ENCODE assay signal across 8 cellular contexts in genomic region chr11:46889689-46890475, GRCh38. TPM values are rescaled to one million over a fixed set of nuclear protein-coding genes. Genes with fewer than 3 reads are reported as not detected.
DNase-seq lines count a peak whose midpoint lies in the region; ATAC-seq and TF ChIP-seq lines count a peak whose summit lies in the region.

No MANE protein-coding gene starts in this region.

- no peak overlapping the region for H3K27ac ChIP-seq in SU-DHL-6 (ENCODE audit: low read depth, low read length)
- no peak overlapping the region for H3K27ac ChIP-seq in left ventricle myocardium inferior (replicated peaks)

- intact Hi-C loops in left ventricle myocardium inferior (cut with micrococcal nuclease), result loop anchor here (2.0 kb wide), 1 partner anchor 263 kb away; no protein-coding TSS in a partner anchor

- H3K4me3 ChIP-seq in AG04449 (ENCODE audit: low read depth, low read length) (no peak overlapping the region), SU-DHL-6 (ENCODE audit: insufficient read depth, low read length, poor library complexity, severe bottlenecking) (no peak overlapping the region), left ventricle myocardium inferior (no peak overlapping the region), retinal pigment epithelial cell (ENCODE audit: low read length) (no peak overlapping the region)

- TF ChIP-seq CTCF in AG04449 (IDR thresholded peaks at IDR 0.05; ENCODE audit: insufficient read depth, low read length, missing control alignments) (peak; percentile 77), SU-DHL-6 (IDR thresholded peaks at IDR 0.05; ENCODE audit: insufficient read depth, low read length, poor library complexity, severe bottlenecking) (peak; percentile 65), left ventricle myocardium inferior (IDR thresholded peaks at IDR 0.05; ENCODE audit: borderline replicate concordance) (peak; percentile 91), retinal pigment epithelial cell (conservative IDR thresholded peaks at IDR 0.05; ENCODE audit: low read depth, low read length) (peak; percentile 90)

- no peak overlapping the region for H3K9ac ChIP-seq in SU-DHL-6 (ENCODE audit: low read length)

- H3K36me3 Mint-ChIP-seq in activated naive CD8-positive, alpha-beta T cell treated with anti-CD3 and anti-CD28 coated beads, Interleukin-2, amount 10 ng/mL, durations not matched to agents 7 days and 5 days, result no peaks in the 10 kb centered on the region

- peaks cover 5% of the 10 kb centered on the region for H3K4me1 Mint-ChIP-seq in activated naive CD8-positive, alpha-beta T cell treated with anti-CD3 and anti-CD28 coated beads, Interleukin-2, amount 10 ng/mL, durations not matched to agents 7 days and 5 days

- DNase-seq in AG04449 (ENCODE audit: low read depth, low spot score) (peak; percentile 7), NCI-H1105 treated with DMSO at 0.1 percent for 48 hours (lab: John Stamatoyannopoulos, UW) (peak; percentile 78), left ventricle myocardium inferior (peak; percentile 19), retinal pigment epithelial cell (ENCODE audit: low read depth) (peak; percentile 7)
- peak; percentile 55 for DNase-seq in activated naive CD8-positive, alpha-beta T cell treated with anti-CD3 and anti-CD28 coated beads, Interleukin-2, amount 10 ng/mL, durations not matched to agents 7 days and 5 days

- no peaks in the 10 kb centered on the region for H3K9me2 ChIP-seq in SU-DHL-6 (replicated peaks; ENCODE audit: insufficient read depth, low read length)

- H3K27me3 ChIP-seq in SU-DHL-6 (ENCODE audit: low read length), result no peaks in the 10 kb centered on the region
- no peaks in the 10 kb centered on the region for H3K27me3 ChIP-seq in left ventricle myocardium inferior (ENCODE audit: low read depth)

- no peak overlapping the region for H2AFZ ChIP-seq in SU-DHL-6 (ENCODE audit: low read depth, low read length, severe bottlenecking)

- no peaks in the 10 kb centered on the region for H3K27me3 Mint-ChIP-seq in activated naive CD8-positive, alpha-beta T cell treated with anti-CD3 and anti-CD28 coated beads, Interleukin-2, amount 10 ng/mL, durations not matched to agents 7 days and 5 days

- POLR2A ChIA-PET in AG04449 (lab: Yijun Ruan, JAX), result no interaction called here
- POLR2A ChIA-PET in activated naive CD8-positive, alpha-beta T cell treated with anti-CD3 and anti-CD28 coated beads, Interleukin-2, amount 10 ng/mL, durations not matched to agents 7 days and 5 days (lab: Charles Lee), result no interaction called here

- no peaks in the 10 kb centered on the region for H4K20me1 ChIP-seq in SU-DHL-6 (ENCODE audit: low read depth, low read length)

- CTCF ChIA-PET in AG04449 (lab: Yijun Ruan, JAX), result interaction anchor here (1.0 to 11.4 kb wide), 10 partner anchors 9 to 273 kb away, joined by 3 to 181 read pairs (median 10); no protein-coding TSS in a partner anchor

- H3K36me3 ChIP-seq in SU-DHL-6 (ENCODE audit: low read length) (no peaks in the 10 kb centered on the region), left ventricle myocardium inferior (peaks cover 39% of the 10 kb centered on the region)

- no peak overlapping the region for H3K4me2 ChIP-seq in SU-DHL-6 (ENCODE audit: low read depth, low read length, poor library complexity, severe bottlenecking)

- no peaks in the 10 kb centered on the region for H3K4me1 ChIP-seq in left ventricle myocardium inferior

- H3K9me3 Mint-ChIP-seq in activated naive CD8-positive, alpha-beta T cell treated with anti-CD3 and anti-CD28 coated beads, Interleukin-2, amount 10 ng/mL, durations not matched to agents 7 days and 5 days, result no peaks in the 10 kb centered on the region

- ATAC-seq in GM18907 (IDR thresholded peaks at IDR 0.05; ENCODE audit: unreplicated experiment) (peak; percentile 70), GM18909 (IDR thresholded peaks at IDR 0.05; ENCODE audit: poor library complexity, unreplicated experiment) (no peak)
- peak; percentile 81 for ATAC-seq in activated naive CD8-positive, alpha-beta T cell treated with anti-CD3 and anti-CD28 coated beads, Interleukin-2, amount 10 ng/mL, durations not matched to agents 7 days and 5 days (ENCODE audit: low read depth)

- H3K4me3 Mint-ChIP-seq in activated naive CD8-positive, alpha-beta T cell treated with anti-CD3 and anti-CD28 coated beads, Interleukin-2, amount 10 ng/mL, durations not matched to agents 7 days and 5 days, result no peak overlapping the region

- no peak overlapping the region for H3K27ac Mint-ChIP-seq in activated naive CD8-positive, alpha-beta T cell treated with anti-CD3 and anti-CD28 coated beads, Interleukin-2, amount 10 ng/mL, durations not matched to agents 7 days and 5 days

- no peaks in the 10 kb centered on the region for H3K79me2 ChIP-seq in SU-DHL-6 (ENCODE audit: insufficient read depth, low read length)

- H3K9me3 ChIP-seq in SU-DHL-6 (ENCODE audit: insufficient read depth, low read length) (no peaks in the 10 kb centered on the region), left ventricle myocardium inferior (replicated peaks) (no peaks in the 10 kb centered on the region)

- no peaks in the 10 kb centered on the region for H3F3A ChIP-seq in SU-DHL-6 (ENCODE audit: insufficient read depth)

RNA-seq across cellular contexts. Expression of gene LRP4, which starts 28.5 kb away (rescaled TPM):
- total RNA-seq in activated naive CD8-positive, alpha-beta T cell treated with anti-CD3 and anti-CD28 coated beads, Interleukin-2, amount 10 ng/mL, durations not matched to agents 7 days and 5 days, result under 1 TPM in 1 of 2 experiments, not detected in 1; 0.06 TPM
- total RNA-seq in left ventricle myocardium inferior, result 22.0 TPM

RNA-seq across cellular contexts. Expression of gene CKAP5, which starts 43.8 kb away (rescaled TPM):
- total RNA-seq in activated naive CD8-positive, alpha-beta T cell treated with anti-CD3 and anti-CD28 coated beads, Interleukin-2, amount 10 ng/mL, durations not matched to agents 7 days and 5 days, result 100 to 1,000 TPM; 127 to 135 TPM
- 78.8 TPM for total RNA-seq in left ventricle myocardium inferior

RNA-seq across cellular contexts. Expression of gene CSTPP1, which starts 46.7 kb away (rescaled TPM):
- 10 to 100 TPM; 14.2 to 16.5 TPM for total RNA-seq in activated naive CD8-positive, alpha-beta T cell treated with anti-CD3 and anti-CD28 coated beads, Interleukin-2, amount 10 ng/mL, durations not matched to agents 7 days and 5 days
- 12.9 TPM for total RNA-seq in left ventricle myocardium inferior

Comparison
In these comparisons a context has a peak if more than half of its experiments do, and no peak if none do; other contexts are left out.
1. DNase-seq: peak in every context shown above with its lines; median percentile 78 in NCI-H1105 treated with DMSO at 0.1 percent for 48 hours; 55 in activated naive CD8-positive, alpha-beta T cell treated with anti-CD3 and anti-CD28 coated beads, Interleukin-2, amount 10 ng/mL, durations not matched to agents 7 days and 5 days; 19 in left ventricle myocardium inferior; 7 in AG04449; 7 in retinal pigment epithelial cell.
2. RNA of gene LRP4, which starts 28.5 kb away (total RNA-seq): 22.0 TPM in left ventricle myocardium inferior (single experiment); 0.06 TPM in activated naive CD8-positive, alpha-beta T cell treated with anti-CD3 and anti-CD28 coated beads, Interleukin-2, amount 10 ng/mL, durations not matched to agents 7 days and 5 days; every median in the first group is over 10 times any median in the second.
3. Peak in every context shown above with its lines, with median percentiles within 50 percentile points of each other: CTCF ChIP-seq.